Comparison of ENCODE assay signal across 13 cellular contexts in genomic region chr3:190041333-190042041, GRCh38.
DNase-seq lines count a peak whose midpoint lies in the region; ATAC-seq and TF ChIP-seq lines count a peak whose summit lies in the region.
"Had no signal": no experiment of that assay in that cellular context is flagged by ENCODE, and none has a peak within 500 bp of the region (broad histone marks: within the 10 kb centered on the region; RNA-seq: fewer than 3 reads in every experiment).

No MANE protein-coding gene starts in this region.

- H3K27me3 ChIP-seq in GM23338 (ENCODE audit: insufficient read depth) (no peaks in the 10 kb centered on the region), NT2/D1 (ENCODE audit: insufficient read depth, insufficient read length) (no peaks in the 10 kb centered on the region)
- H3K27me3 ChIP-seq: BE2C had no signal

- H3K4me3 ChIP-seq in GM23338 = 0 out of 2 replicates have a peak overlapping the region, but pooled peaks have one; percentile 3
- H3K4me3 ChIP-seq in NT2/D1 (ENCODE audit: insufficient read length, low read depth) = no peak overlapping the region

- H3F3A ChIP-seq in GM23338 (replicated peaks; ENCODE audit: low read depth) = no peaks in the 10 kb centered on the region

- H3K4me1 ChIP-seq in GM23338 (ENCODE audit: insufficient read depth) = peaks cover 64% of the 10 kb centered on the region
- peaks cover 3% of the 10 kb centered on the region for H3K4me1 ChIP-seq in NT2/D1 (ENCODE audit: insufficient read depth, insufficient read length)
- H3K4me1 ChIP-seq: BE2C had no signal

- no peak overlapping the region for H3K9ac ChIP-seq in NT2/D1 (ENCODE audit: insufficient read length, low read depth)

- no peak for TF ChIP-seq CTCF in GM23338 (conservative IDR thresholded peaks at IDR 0.05; ENCODE audit: low read depth in 2 of 2)

- CTCF ChIA-PET in activated naive CD4-positive, alpha-beta T cell treated with anti-CD3 and anti-CD28 coated beads for 36 hours (lab: Charles Lee) = no interaction called here
- CTCF ChIA-PET in HEK293T (lab: Yijun Ruan, JAX) = no interaction called here

- H3K36me3 Mint-ChIP-seq in GM23338 (ENCODE audit: low read depth) = no peaks in the 10 kb centered on the region
- no peaks in the 10 kb centered on the region for H3K36me3 Mint-ChIP-seq in activated naive CD4-positive, alpha-beta T cell treated with anti-CD3 and anti-CD28 coated beads for 36 hours (ENCODE audit: low read depth)

- H3K4me2 ChIP-seq in GM23338 = peak overlapping the region; percentile 15

- peak overlapping the region; percentile 50 for H3K4me3 Mint-ChIP-seq in GM23338
- H3K4me3 Mint-ChIP-seq in activated naive CD4-positive, alpha-beta T cell treated with anti-CD3 and anti-CD28 coated beads for 36 hours = no peak overlapping the region

- H3K36me3 ChIP-seq in GM23338 (ENCODE audit: insufficient read depth) (no peaks in the 10 kb centered on the region), NT2/D1 (ENCODE audit: insufficient read depth, insufficient read length, low read length) (no peaks in the 10 kb centered on the region)
- H3K36me3 ChIP-seq: BE2C had no signal

- DNase-seq in ELF-1 (ENCODE audit: low read depth, low spot score) (peak; percentile 29), GM23338 (ENCODE audit: low spot score) (peak; percentile 94), NT2/D1 (ENCODE audit: low read depth, low spot score) (peak; percentile 58), iPS-NIHi11 (ENCODE audit: low spot score) (peak; percentile 41), AG08396 (ENCODE audit: low spot score) (no peak), HEK293T (ENCODE audit: extremely low spot score) (no peak)
- no peak for DNase-seq in activated naive CD4-positive, alpha-beta T cell treated with anti-CD3 and anti-CD28 coated beads for 36 hours
- no peak for DNase-seq in central memory CD4-positive, alpha-beta T cell
- DNase-seq: activated T-cell treated with anti-CD3 and anti-CD28 coated beads, Interleukin-2, amount 50 U/mL, for 1 hour; BE2C; Kasumi-1; NCI-H774; nucleus accumbens had no signal

- no peaks in the 10 kb centered on the region for H3K9me3 ChIP-seq in NT2/D1 (ENCODE audit: insufficient read depth, low read length)
- H3K9me3 ChIP-seq: BE2C had no signal

- H3K27ac Mint-ChIP-seq in GM23338 = peak overlapping the region; percentile 98
- H3K27ac Mint-ChIP-seq in activated naive CD4-positive, alpha-beta T cell treated with anti-CD3 and anti-CD28 coated beads for 36 hours = no peak overlapping the region

- no peaks in the 10 kb centered on the region for H3K9me2 ChIP-seq in GM23338 (ENCODE audit: insufficient read depth)

- intact Hi-C loops in activated naive CD4-positive, alpha-beta T cell treated with anti-CD3 and anti-CD28 coated beads for 36 hours (cut with micrococcal nuclease) = no loop called here

- peaks cover 75% of the 10 kb centered on the region for H3K4me1 Mint-ChIP-seq in GM23338
- H3K4me1 Mint-ChIP-seq in activated naive CD4-positive, alpha-beta T cell treated with anti-CD3 and anti-CD28 coated beads for 36 hours (ENCODE audit: low read depth) = no peaks in the 10 kb centered on the region

- POLR2A ChIA-PET in HEK293T (lab: Yijun Ruan, JAX) = no interaction called here

- peaks cover 2% of the 10 kb centered on the region for H3K27me3 Mint-ChIP-seq in GM23338 (ENCODE audit: insufficient read depth, low read depth, poor library complexity)
- peaks cover 25% of the 10 kb centered on the region for H3K27me3 Mint-ChIP-seq in activated naive CD4-positive, alpha-beta T cell treated with anti-CD3 and anti-CD28 coated beads for 36 hours (ENCODE audit: low read depth)

- H3K27ac ChIP-seq in GM23338 (ENCODE audit: low read depth) = peak overlapping the region; percentile 92

- H4K20me1 ChIP-seq in GM23338 (replicated peaks; ENCODE audit: insufficient read depth) = no peaks in the 10 kb centered on the region

- no peaks in the 10 kb centered on the region for H3K79me2 ChIP-seq in GM23338 (replicated peaks; ENCODE audit: insufficient read depth)

- no peak overlapping the region for H2AFZ ChIP-seq in GM23338

- peak; percentile 94 for ATAC-seq in GM23338

- no peaks in the 10 kb centered on the region for H3K9me3 Mint-ChIP-seq in GM23338
- H3K9me3 Mint-ChIP-seq in activated naive CD4-positive, alpha-beta T cell treated with anti-CD3 and anti-CD28 coated beads for 36 hours = no peaks in the 10 kb centered on the region

TF ChIP-seq in HEK293T, 16 proteins besides CTCF, POLR2A, EP300 and RAD21:
- TF ChIP-seq LEF1 (IDR thresholded peaks at IDR 0.05; ENCODE audit: borderline replicate concordance) = no peak
- TF ChIP-seq SUZ12 (IDR thresholded peaks at IDR 0.05) = no peak
- no peak for TF ChIP-seq ARNT (IDR thresholded peaks at IDR 0.05)
- TF ChIP-seq SP1 (IDR thresholded peaks at IDR 0.05) = no peak
- no peak for TF ChIP-seq PKNOX1 (IDR thresholded peaks at IDR 0.05)
- TF ChIP-seq ELF4 (IDR thresholded peaks at IDR 0.05) = no peak
- TF ChIP-seq FOXA1 (IDR thresholded peaks at IDR 0.05) = no peak
- TF ChIP-seq L3MBTL2 (conservative IDR thresholded peaks at IDR 0.05) = no peak
- no peak for TF ChIP-seq ZNF384 (IDR thresholded peaks at IDR 0.05)
- TF ChIP-seq HDGF (IDR thresholded peaks at IDR 0.05; ENCODE audit: borderline replicate concordance) = no peak
- no peak for TF ChIP-seq NFRKB (IDR thresholded peaks at IDR 0.05)
- no peak for TF ChIP-seq CTBP1 (IDR thresholded peaks at IDR 0.05; ENCODE audit: borderline replicate concordance)

Comparison
In these comparisons a context has a peak if more than half of its experiments do, and no peak if none do; other contexts are left out.
1. DNase-seq: peak in ELF-1 (single experiment), GM23338 (single experiment), NT2/D1 (single experiment) and iPS-NIHi11 (single experiment); none in AG08396 (single experiment), activated naive CD4-positive, alpha-beta T cell treated with anti-CD3 and anti-CD28 coated beads for 36 hours (single experiment), HEK293T (single experiment) and central memory CD4-positive, alpha-beta T cell (single experiment).